In genomic region chrX:123779908-123780396, GRCh38 we compare ENCODE assay signal across 1 cellular context.
A peak's percentile ranks its signal among the peaks of the same experiment; 100 is the strongest.
TF ChIP-seq lines count a peak whose summit lies in the region.

No MANE protein-coding gene starts in this region.

TF ChIP-seq in HepG2, 621 proteins besides CTCF, POLR2A, EP300 and RAD21 (continued from another document):
- TF ChIP-seq PLSCR1 (CRISPR knock-in tag; IDR thresholded peaks at IDR 0.05; ENCODE audit: borderline replicate concordance): no peak
- TF ChIP-seq GATAD2A (CRISPR knock-in tag; IDR thresholded peaks at IDR 0.05): peak; percentile 51; the same call in 1 of the 2 replicates
- TF ChIP-seq PPARG (CRISPR knock-in tag; conservative IDR thresholded peaks at IDR 0.05): 0 out of 2 replicates have a peak, but pooled peaks have one; percentile 45
- TF ChIP-seq ETV5 (CRISPR knock-in tag; IDR thresholded peaks at IDR 0.05; ENCODE audit: borderline replicate concordance): peak; percentile 79
- TF ChIP-seq FOSL2 (CRISPR knock-in tag; IDR thresholded peaks at IDR 0.05): peak; percentile 61
- TF ChIP-seq PAXIP1 (CRISPR knock-in tag; conservative IDR thresholded peaks at IDR 0.05): peak; percentile 72
- TF ChIP-seq AHR (CRISPR knock-in tag; IDR thresholded peaks at IDR 0.05): no peak
- TF ChIP-seq RXRB (CRISPR knock-in tag; IDR thresholded peaks at IDR 0.05; ENCODE audit: borderline replicate concordance): peak; percentile 48
- no peak for TF ChIP-seq PHF5A (CRISPR knock-in tag; IDR thresholded peaks at IDR 0.05; ENCODE audit: low read depth, unreplicated experiment)
- TF ChIP-seq FOXA3 (CRISPR knock-in tag; IDR thresholded peaks at IDR 0.05): peak; percentile 47; the same call in 1 of the 2 replicates
- no peak for TF ChIP-seq NR2F6 (IDR thresholded peaks at IDR 0.05)
- TF ChIP-seq NR2F6 (CRISPR knock-in tag; IDR thresholded peaks at IDR 0.05): peak; percentile 43; the same call in 1 of the 2 replicates
- TF ChIP-seq SIX1 (CRISPR knock-in tag; IDR thresholded peaks at IDR 0.05; ENCODE audit: borderline replicate concordance): peak; percentile 29; the same call in 1 of the 2 replicates
- peak; percentile 63; the same call in 1 of the 2 replicates for TF ChIP-seq KDM6A (CRISPR knock-in tag; IDR thresholded peaks at IDR 0.05; ENCODE audit: low read depth)
- no peak for TF ChIP-seq CREB1 (IDR thresholded peaks at IDR 0.05)
- 0 out of 2 replicates have a peak, but pooled peaks have one; percentile 15 for TF ChIP-seq CREB1 (CRISPR knock-in tag; IDR thresholded peaks at IDR 0.05)
- peak; percentile 13; the same call in 1 of the 2 replicates for TF ChIP-seq IKZF5 (CRISPR knock-in tag; IDR thresholded peaks at IDR 0.05)
- TF ChIP-seq FOXA1 (IDR thresholded peaks at IDR 0.05): no peak
- peak; percentile 48; the same call in 1 of the 2 replicates for TF ChIP-seq FOXA1 (CRISPR knock-in tag; IDR thresholded peaks at IDR 0.05)
- TF ChIP-seq ZNF703 (CRISPR knock-in tag; IDR thresholded peaks at IDR 0.05; ENCODE audit: borderline replicate concordance): no peak
- peak; percentile 89 for TF ChIP-seq HNF4A (CRISPR knock-in tag; IDR thresholded peaks at IDR 0.05)
- TF ChIP-seq BRCA1 (CRISPR knock-in tag; IDR thresholded peaks at IDR 0.05): 0 out of 2 replicates have a peak, but pooled peaks have one; percentile 14
- TF ChIP-seq SIX4 (CRISPR knock-in tag; IDR thresholded peaks at IDR 0.05): peak; percentile 31; the same call in 1 of the 2 replicates
- 0 out of 4 replicates have a peak, but pooled peaks of 1 of the 2 experiments have one; percentile 14 for TF ChIP-seq ATF4 (CRISPR knock-in tag; IDR thresholded peaks at IDR 0.05)
- peak; percentile 43; the same call in 1 of the 2 replicates for TF ChIP-seq BCL6 (CRISPR knock-in tag; IDR thresholded peaks at IDR 0.05)
- no peak for TF ChIP-seq RBM22 (optimal IDR thresholded peaks at IDR 0.05; ENCODE audit: low read length)
- no peak for TF ChIP-seq HNRNPL (IDR thresholded peaks at IDR 0.05; ENCODE audit: low read depth, low read length)
- no peak for TF ChIP-seq HMGXB3 (CRISPR knock-in tag; IDR thresholded peaks at IDR 0.05; ENCODE audit: borderline replicate concordance)
- no peak for TF ChIP-seq KDM5B (CRISPR knock-in tag; IDR thresholded peaks at IDR 0.05; ENCODE audit: borderline replicate concordance)
- TF ChIP-seq MED13 (CRISPR knock-in tag; IDR thresholded peaks at IDR 0.05): 0 out of 2 replicates have a peak, but pooled peaks have one; percentile 53
- TF ChIP-seq ZGPAT (CRISPR knock-in tag; IDR thresholded peaks at IDR 0.05): 0 out of 2 replicates have a peak, but pooled peaks have one; percentile 16
- TF ChIP-seq TEF (CRISPR knock-in tag; IDR thresholded peaks at IDR 0.05): peak; percentile 83; the same call in 1 of the 2 replicates
- 0 out of 2 replicates have a peak, but pooled peaks have one; percentile 11 for TF ChIP-seq THAP11 (CRISPR knock-in tag; IDR thresholded peaks at IDR 0.05)
- TF ChIP-seq AHDC1 (CRISPR knock-in tag; IDR thresholded peaks at IDR 0.05; ENCODE audit: borderline replicate concordance): no peak
- no peak for TF ChIP-seq ELF4 (CRISPR knock-in tag; IDR thresholded peaks at IDR 0.05; ENCODE audit: borderline replicate concordance)
